ENCODE assay signal across 8 cellular contexts in genomic region chr11:3865388-3866193, GRCh38. TPM values are rescaled to one million over a fixed set of nuclear protein-coding genes. Genes with fewer than 3 reads are reported as not detected.
DNase-seq lines count a peak whose midpoint lies in the region; ATAC-seq, FAIRE-seq and TF ChIP-seq lines count a peak whose summit lies in the region.

No MANE protein-coding gene starts in this region.

- H3K27ac ChIP-seq in ACC112 (ENCODE audit: low read depth, low read length) = peak overlapping the region; percentile 69
- H3K27ac ChIP-seq in keratinocyte (ENCODE audit: control insufficient read depth, insufficient read depth, low read length) = peak overlapping the region; percentile 16
- H3K27ac ChIP-seq in upper lobe of right lung = peak overlapping the region; percentile 66

- peaks cover 45% of the 10 kb centered on the region for H3K79me2 ChIP-seq in ACC112 (ENCODE audit: control insufficient read depth, insufficient read depth, low read length, unreplicated experiment)
- H3K79me2 ChIP-seq in keratinocyte (ENCODE audit: control insufficient read depth, insufficient read depth, low read length) = peaks cover 82% of the 10 kb centered on the region

- no peaks in the 10 kb centered on the region for H3K36me3 Mint-ChIP-seq in activated B cell treated with CpG ODN at 0.5 μM for 24 hours (ENCODE audit: low read depth)

- dilution Hi-C loops in keratinocyte (cut with MboI; ENCODE audit: extremely low pct_ligation_motif_present, low sequenced_read_pairs) = loop anchor here (25.0 kb wide), 1 partner anchor 197 kb away; no protein-coding TSS in a partner anchor

- H3K27me3 ChIP-seq in ACC112 (ENCODE audit: insufficient read depth, low read length) (no peaks in the 10 kb centered on the region), keratinocyte (ENCODE audit: control insufficient read depth, extremely low read depth, insufficient read depth, low read length) (no peaks in the 10 kb centered on the region), upper lobe of right lung (no peaks in the 10 kb centered on the region)

- H2AFZ ChIP-seq in ACC112 (ENCODE audit: low read length, unreplicated experiment) = no peak overlapping the region
- no peak overlapping the region for H2AFZ ChIP-seq in keratinocyte (ENCODE audit: control insufficient read depth, low read length)

- peak overlapping the region; percentile 62 for H3K4me2 ChIP-seq in keratinocyte (ENCODE audit: control insufficient read depth, extremely low read depth, insufficient read depth, low read depth, low read length)

- peak overlapping the region; percentile 27; the same call in 1 of the 2 replicates for H3K4me3 ChIP-seq in ACC112 (ENCODE audit: low read depth, low read length)
- H3K4me3 ChIP-seq in keratinocyte (ENCODE audit: control insufficient read depth in 2 of 3, extremely low read depth in 1 of 3, insufficient read depth in 2 of 3, low read depth in 1 of 3, low read length in 3 of 3) = peak overlapping the region in 2 of 3 experiments; percentile 0 to 11
- no peak overlapping the region for H3K4me3 ChIP-seq in upper lobe of right lung

- ATAC-seq in GM21515 (IDR thresholded peaks at IDR 0.05; ENCODE audit: unreplicated experiment) = peak; percentile 50
- ATAC-seq in activated B cell treated with CpG ODN at 0.5 μM for 24 hours (ENCODE audit: low read depth) = peak; percentile 51
- peak; percentile 49 for ATAC-seq in upper lobe of right lung
- no peak for ATAC-seq in GM19463 (IDR thresholded peaks at IDR 0.05; ENCODE audit: unreplicated experiment)

- peaks cover 37% of the 10 kb centered on the region for H3K4me1 ChIP-seq in ACC112 (ENCODE audit: control insufficient read depth, insufficient read depth, low read length, unreplicated experiment)
- peaks cover 34% of the 10 kb centered on the region for H3K4me1 ChIP-seq in keratinocyte (ENCODE audit: control insufficient read depth, extremely low read depth, insufficient read depth, low read length)
- peaks cover 50% of the 10 kb centered on the region for H3K4me1 ChIP-seq in upper lobe of right lung

- H3K9me3 ChIP-seq in keratinocyte (ENCODE audit: control insufficient read depth, low read depth, low read length) (no peaks in the 10 kb centered on the region), upper lobe of right lung (no peaks in the 10 kb centered on the region)

- H3K36me3 ChIP-seq in ACC112 (ENCODE audit: insufficient read depth, low read length) (no peaks in the 10 kb centered on the region), keratinocyte (ENCODE audit: control insufficient read depth in 2 of 2, extremely low read depth in 1 of 2, insufficient read depth in 2 of 2, low read length in 2 of 2) (peaks cover 0 to 1% of the 10 kb centered on the region in 2 experiments), upper lobe of right lung (no peaks in the 10 kb centered on the region)

- DNase-seq in activated B cell treated with CpG ODN at 0.5 μM for 24 hours (no peak), keratinocyte (ENCODE audit: low read depth, low spot score) (peak; percentile 28), upper lobe of right lung (no peak), activated gamma-delta T cell treated with Interleukin-2 at 50 U/mL for 16 hours (no peak), KG1 (lab: John Stamatoyannopoulos, UW) (no peak)

- POLR2A ChIA-PET in activated B cell treated with CpG ODN at 0.5 μM for 24 hours (lab: Charles Lee) = interaction anchor here (0.9 to 8.1 kb wide), 6 partner anchors 8 to 27 kb away, joined by 3 to 81 read pairs (median 4); partner anchors contain the start of gene STIM1

- no peak overlapping the region for H3K9ac ChIP-seq in keratinocyte (ENCODE audit: control insufficient read depth, extremely low read depth, insufficient read depth, low read length)

- no peaks in the 10 kb centered on the region for H3K9me3 Mint-ChIP-seq in activated B cell treated with CpG ODN at 0.5 μM for 24 hours

- CTCF ChIA-PET in activated B cell treated with CpG ODN at 0.5 μM for 24 hours (lab: Charles Lee) = interaction anchor here (1.3 to 2.6 kb wide), 3 partner anchors 10 to 25 kb away, joined by 3 to 13 read pairs (median 7); partner anchors contain the start of gene STIM1

- peak; percentile 79 for FAIRE-seq in keratinocyte (lab: Jason Lieb, UNC)

- H4K20me1 ChIP-seq in keratinocyte (ENCODE audit: control insufficient read depth, extremely low read depth, insufficient read depth, low read length) = no peaks in the 10 kb centered on the region

- H3K9me1 ChIP-seq in keratinocyte (ENCODE audit: control insufficient read depth, extremely low read depth, insufficient read depth, low read length) = no peaks in the 10 kb centered on the region

- H3K4me3 Mint-ChIP-seq in activated B cell treated with CpG ODN at 0.5 μM for 24 hours = peak overlapping the region; percentile 55

- peaks cover 91% of the 10 kb centered on the region for H3K4me1 Mint-ChIP-seq in activated B cell treated with CpG ODN at 0.5 μM for 24 hours

- peak overlapping the region; percentile 72 for H3K27ac Mint-ChIP-seq in activated B cell treated with CpG ODN at 0.5 μM for 24 hours

- no peaks in the 10 kb centered on the region for H3K27me3 Mint-ChIP-seq in activated B cell treated with CpG ODN at 0.5 μM for 24 hours

- TF ChIP-seq CTCF in activated B cell treated with CpG ODN at 0.5 μM for 24 hours (IDR thresholded peaks at IDR 0.05) (no peak), keratinocyte (optimal IDR thresholded peaks at IDR 0.05 in 1 of 3, IDR thresholded peaks at IDR 0.05 in 1 of 3, conservative IDR thresholded peaks at IDR 0.05 in 1 of 3; ENCODE audit: extremely low read depth in 1 of 3, insufficient read depth in 2 of 3, low read length in 3 of 3) (no peak), upper lobe of right lung (IDR thresholded peaks at IDR 0.05) (no peak)

- intact Hi-C loops in activated B cell treated with CpG ODN at 0.5 μM for 24 hours (cut with micrococcal nuclease) (loop anchor here (1.0 to 2.0 kb wide), 2 partner anchors 9 to 15 kb away; no protein-coding TSS in a partner anchor), upper lobe of right lung (cut with DNase I) (no loop called here)

RNA-seq across cellular contexts. Expression of gene STIM1, which starts 10.1 kb away (rescaled TPM):
- total RNA-seq in activated B cell treated with CpG ODN at 0.5 μM for 24 hours = 37.3 and 38.4 TPM in 2 replicates
- 23.7 to 39.4 TPM (median 25.1 TPM) in 3 replicates for polyA plus RNA-seq in keratinocyte
- polyA plus RNA-seq in keratinocyte (2011; ENCODE audit: low read depth) = 50.8 TPM
- polyA plus RNA-seq in keratinocyte (2011; cell fraction: cytosol; rRNA removed) = 24.4 and 25.1 TPM in 2 replicates
- polyA plus RNA-seq in keratinocyte (2011; cell fraction: nucleus; rRNA removed) = 77.4 and 77.5 TPM in 2 replicates
- 36.8 and 44.7 TPM in 2 replicates for polyA plus RNA-seq in keratinocyte (2012; ENCODE audit: low replicate concordance)
- polyA minus RNA-seq in keratinocyte = 99.8 to 170 TPM (median 101 TPM) in 3 replicates
- 58.5 TPM for polyA minus RNA-seq in keratinocyte (2011; cell fraction: cytosol; rRNA and poly(A)+ RNA removed)
- 91.7 and 126 TPM in 2 replicates for polyA minus RNA-seq in keratinocyte (2011; cell fraction: nucleus; rRNA and poly(A)+ RNA removed)
- total RNA-seq in upper lobe of right lung = 60.7 TPM

RNA-seq across cellular contexts. Expression of gene RHOG, which starts 24.8 kb away (rescaled TPM):
- total RNA-seq in activated B cell treated with CpG ODN at 0.5 μM for 24 hours = 163 and 176 TPM in 2 replicates
- polyA plus RNA-seq in keratinocyte = 39.8 to 84.6 TPM (median 67.1 TPM) in 3 replicates
- 17.7 TPM for polyA plus RNA-seq in keratinocyte (2011; ENCODE audit: low read depth)
- polyA plus RNA-seq in keratinocyte (2011; cell fraction: cytosol; rRNA removed) = 67.3 and 106 TPM in 2 replicates
- polyA plus RNA-seq in keratinocyte (2011; cell fraction: nucleus; rRNA removed) = 32.3 and 51.6 TPM in 2 replicates
- polyA plus RNA-seq in keratinocyte (2012; ENCODE audit: low replicate concordance) = 69.4 and 84.6 TPM in 2 replicates
- 82.3 to 191 TPM (median 136 TPM) in 3 replicates for polyA minus RNA-seq in keratinocyte
- polyA minus RNA-seq in keratinocyte (2011; cell fraction: cytosol; rRNA and poly(A)+ RNA removed) = 134 TPM
- polyA minus RNA-seq in keratinocyte (2011; cell fraction: nucleus; rRNA and poly(A)+ RNA removed) = 31.6 and 33.4 TPM in 2 replicates
- total RNA-seq in upper lobe of right lung = 65.6 TPM

RNA-seq across cellular contexts. Expression of gene PGAP2, which starts 57.2 kb away (rescaled TPM):
- 19.7 and 25.0 TPM in 2 replicates for total RNA-seq in activated B cell treated with CpG ODN at 0.5 μM for 24 hours
- polyA plus RNA-seq in keratinocyte = 37.3 to 59.8 TPM (median 46.2 TPM) in 3 replicates
- polyA plus RNA-seq in keratinocyte (2011; ENCODE audit: low read depth) = 12.1 TPM
- 41.8 and 49.9 TPM in 2 replicates for polyA plus RNA-seq in keratinocyte (2011; cell fraction: cytosol; rRNA removed)
- 85.2 and 108 TPM in 2 replicates for polyA plus RNA-seq in keratinocyte (2011; cell fraction: nucleus; rRNA removed)
- polyA plus RNA-seq in keratinocyte (2012; ENCODE audit: low replicate concordance) = 30.4 and 55.5 TPM in 2 replicates
- polyA minus RNA-seq in keratinocyte = 58.5 to 85.3 TPM (median 81.3 TPM) in 3 replicates
- 39.9 TPM for polyA minus RNA-seq in keratinocyte (2011; cell fraction: cytosol; rRNA and poly(A)+ RNA removed)
- 23.6 and 23.7 TPM in 2 replicates for polyA minus RNA-seq in keratinocyte (2011; cell fraction: nucleus; rRNA and poly(A)+ RNA removed)
- total RNA-seq in upper lobe of right lung = 25.0 TPM

Comparison
In these comparisons a context has a peak if more than half of its experiments do, and no peak if none do; other contexts are left out.
1. H3K27ac ChIP-seq: peak in every context shown above with its lines; median percentile 69 in ACC112; 66 in upper lobe of right lung; 16 in keratinocyte.